Comparison of ENCODE assay signal across 1 cellular context in the genomic region with DNA sequence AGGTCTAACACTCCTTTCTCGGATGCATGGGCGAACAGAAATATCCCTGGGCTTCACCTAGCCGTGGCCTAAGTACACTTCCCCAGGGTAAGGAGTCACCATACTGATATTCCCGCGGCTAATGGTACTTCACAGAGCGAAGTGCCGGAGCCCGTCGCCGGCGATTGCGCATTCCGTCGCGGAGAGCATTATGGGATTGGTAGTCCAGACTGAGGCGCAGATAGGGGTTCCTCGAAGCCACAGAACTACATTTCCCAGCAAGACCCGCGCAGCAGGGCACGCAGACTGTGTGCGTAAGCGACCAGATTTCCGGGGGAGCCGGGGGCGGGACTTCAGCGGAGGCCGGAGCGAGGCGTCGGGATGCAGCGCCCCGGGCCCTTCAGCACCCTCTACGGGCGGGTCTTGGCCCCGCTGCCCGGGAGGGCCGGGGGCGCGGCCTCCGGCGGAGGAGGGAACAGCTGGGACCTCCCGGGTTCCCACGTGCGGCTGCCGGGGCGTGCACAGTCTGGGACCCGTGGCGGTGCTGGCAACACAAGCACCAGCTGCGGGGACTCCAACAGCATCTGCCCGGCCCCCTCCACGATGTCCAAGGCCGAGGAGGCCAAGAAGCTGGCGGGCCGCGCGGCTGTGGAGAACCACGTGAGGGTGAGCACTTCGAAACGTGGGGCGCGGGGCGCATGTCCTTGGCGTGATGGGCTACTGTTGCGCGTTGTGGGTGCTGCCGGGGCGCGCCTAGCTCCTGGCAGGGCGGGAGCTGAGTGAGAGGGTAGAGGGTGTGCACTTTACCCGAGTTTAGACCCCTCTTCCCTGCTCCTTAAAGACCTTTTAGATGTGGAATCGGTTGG.
TF ChIP-seq lines count a peak whose summit lies in the region.

A gene (plus strand): TSS at position 335 of the 845 bp plus-strand sequence. CDS start 26 bp downstream, at position 361.

TF ChIP-seq in HEK293, 187 proteins besides CTCF, POLR2A, EP300 and RAD21 (continued from another document and continues in another):
- TF ChIP-seq KLF7 (tag by site-specific recombination; IDR thresholded peaks at IDR 0.05; ENCODE audit: borderline replicate concordance) (0 out of 2 replicates have a peak, but pooled peaks have one; percentile 15), OSR2 (tag by site-specific recombination; IDR thresholded peaks at IDR 0.05) (0 out of 2 replicates have a peak, but pooled peaks have one; percentile 32), OVOL3 (tag by site-specific recombination; IDR thresholded peaks at IDR 0.05) (no peak), SP7 (tag by site-specific recombination; IDR thresholded peaks at IDR 0.05) (peak; percentile 10; the same call in 1 of the 2 replicates), ZNF416 (tag by site-specific recombination; IDR thresholded peaks at IDR 0.05) (no peak), ZNF585B (tag by site-specific recombination; IDR thresholded peaks at IDR 0.05) (no peak), ZNF146 (tag by site-specific recombination; IDR thresholded peaks at IDR 0.05) (no peak), ZNF707 (tag by site-specific recombination; IDR thresholded peaks at IDR 0.05) (no peak), KLF16 (tag by site-specific recombination; IDR thresholded peaks at IDR 0.05) (peak; percentile 84), ZNF248 (tag by site-specific recombination; IDR thresholded peaks at IDR 0.05) (no peak), YY1 (tag by site-specific recombination; IDR thresholded peaks at IDR 0.05) (peak; percentile 16; the same call in 1 of the 2 replicates), ZNF274 (IDR thresholded peaks at IDR 0.05; ENCODE audit: low read length) (no peak), ZNF274 (tag by site-specific recombination; IDR thresholded peaks at IDR 0.05; ENCODE audit: borderline replicate concordance) (no peak), TCF7L2 (IDR thresholded peaks at IDR 0.05; ENCODE audit: borderline replicate concordance, low read depth, low read length) (no peak), GLIS1 (tag by site-specific recombination; IDR thresholded peaks at IDR 0.05) (peak; percentile 95), ZEB2 (tag by site-specific recombination; IDR thresholded peaks at IDR 0.05) (0 out of 2 replicates have a peak, but pooled peaks have one; percentile 45), ZNF510 (tag by site-specific recombination; IDR thresholded peaks at IDR 0.05; ENCODE audit: insufficient replicate concordance) (no peak), ZNF211 (tag by site-specific recombination; IDR thresholded peaks at IDR 0.05; ENCODE audit: low read depth) (no peak), EGR2 (tag by site-specific recombination; IDR thresholded peaks at IDR 0.05; ENCODE audit: low read depth) (peak; percentile 65), ZNF350 (tag by site-specific recombination; IDR thresholded peaks at IDR 0.05) (no peak), ZNF292 (tag by site-specific recombination; IDR thresholded peaks at IDR 0.05; ENCODE audit: borderline replicate concordance, low read depth) (no peak), ZNF629 (tag by site-specific recombination; IDR thresholded peaks at IDR 0.05) (peak; percentile 80), ZNF555 (tag by site-specific recombination; conservative IDR thresholded peaks at IDR 0.05) (no peak), YY2 (tag by site-specific recombination; IDR thresholded peaks at IDR 0.05) (no peak)
- TF ChIP-seq, protein P1, sequence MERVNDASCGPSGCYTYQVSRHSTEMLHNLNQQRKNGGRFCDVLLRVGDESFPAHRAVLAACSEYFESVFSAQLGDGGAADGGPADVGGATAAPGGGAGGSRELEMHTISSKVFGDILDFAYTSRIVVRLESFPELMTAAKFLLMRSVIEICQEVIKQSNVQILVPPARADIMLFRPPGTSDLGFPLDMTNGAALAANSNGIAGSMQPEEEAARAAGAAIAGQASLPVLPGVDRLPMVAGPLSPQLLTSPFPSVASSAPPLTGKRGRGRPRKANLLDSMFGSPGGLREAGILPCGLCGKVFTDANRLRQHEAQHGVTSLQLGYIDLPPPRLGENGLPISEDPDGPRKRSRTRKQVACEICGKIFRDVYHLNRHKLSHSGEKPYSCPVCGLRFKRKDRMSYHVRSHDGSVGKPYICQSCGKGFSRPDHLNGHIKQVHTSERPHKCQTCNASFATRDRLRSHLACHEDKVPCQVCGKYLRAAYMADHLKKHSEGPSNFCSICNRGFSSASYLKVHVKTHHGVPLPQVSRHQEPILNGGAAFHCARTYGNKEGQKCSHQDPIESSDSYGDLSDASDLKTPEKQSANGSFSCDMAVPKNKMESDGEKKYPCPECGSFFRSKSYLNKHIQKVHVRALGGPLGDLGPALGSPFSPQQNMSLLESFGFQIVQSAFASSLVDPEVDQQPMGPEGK (tag by site-specific recombination; IDR thresholded peaks at IDR 0.05), result peak; percentile 77
- TF ChIP-seq, protein P2, sequence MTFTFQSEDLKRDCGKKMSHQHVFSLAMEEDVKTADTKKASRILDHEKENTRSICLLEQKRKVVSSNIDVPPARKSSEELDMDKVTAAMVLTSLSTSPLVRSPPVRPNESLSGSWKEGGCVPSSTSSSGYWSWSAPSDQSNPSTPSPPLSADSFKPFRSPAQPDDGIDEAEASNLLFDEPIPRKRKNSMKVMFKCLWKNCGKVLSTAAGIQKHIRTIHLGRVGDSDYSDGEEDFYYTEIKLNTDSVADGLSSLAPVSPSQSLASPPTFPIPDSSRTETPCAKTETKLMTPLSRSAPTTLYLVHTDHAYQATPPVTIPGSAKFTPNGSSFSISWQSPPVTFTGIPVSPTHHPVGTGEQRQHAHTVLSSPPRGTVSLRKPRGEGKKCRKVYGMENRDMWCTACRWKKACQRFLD (tag by site-specific recombination; IDR thresholded peaks at IDR 0.05), result no peak
- TF ChIP-seq, protein P3, sequence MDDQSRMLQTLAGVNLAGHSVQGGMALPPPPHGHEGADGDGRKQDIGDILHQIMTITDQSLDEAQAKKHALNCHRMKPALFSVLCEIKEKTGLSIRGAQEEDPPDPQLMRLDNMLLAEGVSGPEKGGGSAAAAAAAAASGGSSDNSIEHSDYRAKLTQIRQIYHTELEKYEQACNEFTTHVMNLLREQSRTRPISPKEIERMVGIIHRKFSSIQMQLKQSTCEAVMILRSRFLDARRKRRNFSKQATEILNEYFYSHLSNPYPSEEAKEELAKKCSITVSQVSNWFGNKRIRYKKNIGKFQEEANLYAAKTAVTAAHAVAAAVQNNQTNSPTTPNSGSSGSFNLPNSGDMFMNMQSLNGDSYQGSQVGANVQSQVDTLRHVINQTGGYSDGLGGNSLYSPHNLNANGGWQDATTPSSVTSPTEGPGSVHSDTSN (CRISPR knock-in tag; IDR thresholded peaks at IDR 0.05), result no peak
- TF ChIP-seq, protein P4, sequence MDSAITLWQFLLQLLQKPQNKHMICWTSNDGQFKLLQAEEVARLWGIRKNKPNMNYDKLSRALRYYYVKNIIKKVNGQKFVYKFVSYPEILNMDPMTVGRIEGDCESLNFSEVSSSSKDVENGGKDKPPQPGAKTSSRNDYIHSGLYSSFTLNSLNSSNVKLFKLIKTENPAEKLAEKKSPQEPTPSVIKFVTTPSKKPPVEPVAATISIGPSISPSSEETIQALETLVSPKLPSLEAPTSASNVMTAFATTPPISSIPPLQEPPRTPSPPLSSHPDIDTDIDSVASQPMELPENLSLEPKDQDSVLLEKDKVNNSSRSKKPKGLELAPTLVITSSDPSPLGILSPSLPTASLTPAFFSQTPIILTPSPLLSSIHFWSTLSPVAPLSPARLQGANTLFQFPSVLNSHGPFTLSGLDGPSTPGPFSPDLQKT (IDR thresholded peaks at IDR 0.05; ENCODE audit: borderline replicate concordance, low read depth, low read length), result peak; percentile 53; the same call in 1 of the 2 replicates
- TF ChIP-seq, protein P5, sequence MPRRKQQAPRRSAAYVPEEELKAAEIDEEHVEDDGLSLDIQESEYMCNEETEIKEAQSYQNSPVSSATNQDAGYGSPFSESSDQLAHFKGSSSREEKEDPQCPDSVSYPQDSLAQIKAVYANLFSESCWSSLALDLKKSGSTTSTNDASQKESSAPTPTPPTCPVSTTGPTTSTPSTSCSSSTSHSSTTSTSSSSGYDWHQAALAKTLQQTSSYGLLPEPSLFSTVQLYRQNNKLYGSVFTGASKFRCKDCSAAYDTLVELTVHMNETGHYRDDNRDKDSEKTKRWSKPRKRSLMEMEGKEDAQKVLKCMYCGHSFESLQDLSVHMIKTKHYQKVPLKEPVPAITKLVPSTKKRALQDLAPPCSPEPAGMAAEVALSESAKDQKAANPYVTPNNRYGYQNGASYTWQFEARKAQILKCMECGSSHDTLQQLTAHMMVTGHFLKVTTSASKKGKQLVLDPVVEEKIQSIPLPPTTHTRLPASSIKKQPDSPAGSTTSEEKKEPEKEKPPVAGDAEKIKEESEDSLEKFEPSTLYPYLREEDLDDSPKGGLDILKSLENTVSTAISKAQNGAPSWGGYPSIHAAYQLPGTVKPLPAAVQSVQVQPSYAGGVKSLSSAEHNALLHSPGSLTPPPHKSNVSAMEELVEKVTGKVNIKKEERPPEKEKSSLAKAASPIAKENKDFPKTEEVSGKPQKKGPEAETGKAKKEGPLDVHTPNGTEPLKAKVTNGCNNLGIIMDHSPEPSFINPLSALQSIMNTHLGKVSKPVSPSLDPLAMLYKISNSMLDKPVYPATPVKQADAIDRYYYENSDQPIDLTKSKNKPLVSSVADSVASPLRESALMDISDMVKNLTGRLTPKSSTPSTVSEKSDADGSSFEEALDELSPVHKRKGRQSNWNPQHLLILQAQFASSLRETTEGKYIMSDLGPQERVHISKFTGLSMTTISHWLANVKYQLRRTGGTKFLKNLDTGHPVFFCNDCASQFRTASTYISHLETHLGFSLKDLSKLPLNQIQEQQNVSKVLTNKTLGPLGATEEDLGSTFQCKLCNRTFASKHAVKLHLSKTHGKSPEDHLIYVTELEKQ (tag by site-specific recombination; IDR thresholded peaks at IDR 0.05; ENCODE audit: borderline replicate concordance), result no peak
- TF ChIP-seq, protein P6, sequence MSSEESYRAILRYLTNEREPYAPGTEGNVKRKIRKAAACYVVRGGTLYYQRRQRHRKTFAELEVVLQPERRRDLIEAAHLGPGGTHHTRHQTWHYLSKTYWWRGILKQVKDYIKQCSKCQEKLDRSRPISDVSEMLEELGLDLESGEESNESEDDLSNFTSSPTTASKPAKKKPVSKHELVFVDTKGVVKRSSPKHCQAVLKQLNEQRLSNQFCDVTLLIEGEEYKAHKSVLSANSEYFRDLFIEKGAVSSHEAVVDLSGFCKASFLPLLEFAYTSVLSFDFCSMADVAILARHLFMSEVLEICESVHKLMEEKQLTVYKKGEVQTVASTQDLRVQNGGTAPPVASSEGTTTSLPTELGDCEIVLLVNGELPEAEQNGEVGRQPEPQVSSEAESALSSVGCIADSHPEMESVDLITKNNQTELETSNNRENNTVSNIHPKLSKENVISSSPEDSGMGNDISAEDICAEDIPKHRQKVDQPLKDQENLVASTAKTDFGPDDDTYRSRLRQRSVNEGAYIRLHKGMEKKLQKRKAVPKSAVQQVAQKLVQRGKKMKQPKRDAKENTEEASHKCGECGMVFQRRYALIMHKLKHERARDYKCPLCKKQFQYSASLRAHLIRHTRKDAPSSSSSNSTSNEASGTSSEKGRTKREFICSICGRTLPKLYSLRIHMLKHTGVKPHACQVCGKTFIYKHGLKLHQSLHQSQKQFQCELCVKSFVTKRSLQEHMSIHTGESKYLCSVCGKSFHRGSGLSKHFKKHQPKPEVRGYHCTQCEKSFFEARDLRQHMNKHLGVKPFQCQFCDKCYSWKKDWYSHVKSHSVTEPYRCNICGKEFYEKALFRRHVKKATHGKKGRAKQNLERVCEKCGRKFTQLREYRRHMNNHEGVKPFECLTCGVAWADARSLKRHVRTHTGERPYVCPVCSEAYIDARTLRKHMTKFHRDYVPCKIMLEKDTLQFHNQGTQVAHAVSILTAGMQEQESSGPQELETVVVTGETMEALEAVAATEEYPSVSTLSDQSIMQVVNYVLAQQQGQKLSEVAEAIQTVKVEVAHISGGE (tag by site-specific recombination; conservative IDR thresholded peaks at IDR 0.05; ENCODE audit: low read depth), result peak; percentile 86
- TF ChIP-seq, protein P7, sequence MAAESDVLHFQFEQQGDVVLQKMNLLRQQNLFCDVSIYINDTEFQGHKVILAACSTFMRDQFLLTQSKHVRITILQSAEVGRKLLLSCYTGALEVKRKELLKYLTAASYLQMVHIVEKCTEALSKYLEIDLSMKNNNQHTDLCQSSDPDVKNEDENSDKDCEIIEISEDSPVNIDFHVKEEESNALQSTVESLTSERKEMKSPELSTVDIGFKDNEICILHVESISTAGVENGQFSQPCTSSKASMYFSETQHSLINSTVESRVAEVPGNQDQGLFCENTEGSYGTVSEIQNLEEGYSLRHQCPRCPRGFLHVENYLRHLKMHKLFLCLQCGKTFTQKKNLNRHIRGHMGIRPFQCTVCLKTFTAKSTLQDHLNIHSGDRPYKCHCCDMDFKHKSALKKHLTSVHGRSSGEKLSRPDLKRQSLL (tag by site-specific recombination; IDR thresholded peaks at IDR 0.05), result no peak
- TF ChIP-seq, protein P8, sequence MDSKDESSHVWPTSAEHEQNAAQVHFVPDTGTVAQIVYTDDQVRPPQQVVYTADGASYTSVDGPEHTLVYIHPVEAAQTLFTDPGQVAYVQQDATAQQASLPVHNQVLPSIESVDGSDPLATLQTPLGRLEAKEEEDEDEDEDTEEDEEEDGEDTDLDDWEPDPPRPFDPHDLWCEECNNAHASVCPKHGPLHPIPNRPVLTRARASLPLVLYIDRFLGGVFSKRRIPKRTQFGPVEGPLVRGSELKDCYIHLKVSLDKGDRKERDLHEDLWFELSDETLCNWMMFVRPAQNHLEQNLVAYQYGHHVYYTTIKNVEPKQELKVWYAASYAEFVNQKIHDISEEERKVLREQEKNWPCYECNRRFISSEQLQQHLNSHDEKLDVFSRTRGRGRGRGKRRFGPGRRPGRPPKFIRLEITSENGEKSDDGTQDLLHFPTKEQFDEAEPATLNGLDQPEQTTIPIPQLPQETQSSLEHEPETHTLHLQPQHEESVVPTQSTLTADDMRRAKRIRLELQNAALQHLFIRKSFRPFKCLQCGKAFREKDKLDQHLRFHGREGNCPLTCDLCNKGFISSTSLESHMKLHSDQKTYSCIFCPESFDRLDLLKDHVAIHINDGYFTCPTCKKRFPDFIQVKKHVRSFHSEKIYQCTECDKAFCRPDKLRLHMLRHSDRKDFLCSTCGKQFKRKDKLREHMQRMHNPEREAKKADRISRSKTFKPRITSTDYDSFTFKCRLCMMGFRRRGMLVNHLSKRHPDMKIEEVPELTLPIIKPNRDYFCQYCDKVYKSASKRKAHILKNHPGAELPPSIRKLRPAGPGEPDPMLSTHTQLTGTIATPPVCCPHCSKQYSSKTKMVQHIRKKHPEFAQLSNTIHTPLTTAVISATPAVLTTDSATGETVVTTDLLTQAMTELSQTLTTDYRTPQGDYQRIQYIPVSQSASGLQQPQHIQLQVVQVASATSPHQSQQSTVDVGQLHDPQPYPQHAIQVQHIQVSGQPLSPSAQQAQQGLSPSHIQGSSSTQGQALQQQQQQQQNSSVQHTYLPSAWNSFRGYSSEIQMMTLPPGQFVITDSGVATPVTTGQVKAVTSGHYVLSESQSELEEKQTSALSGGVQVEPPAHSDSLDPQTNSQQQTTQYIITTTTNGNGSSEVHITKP (tag by site-specific recombination; IDR thresholded peaks at IDR 0.05), result peak; percentile 79
